In genomic region chr16:27366687-27367462, GRCh38 we compare ENCODE assay signal across 9 cellular contexts. TPM values are rescaled to one million over a fixed set of nuclear protein-coding genes. Genes with fewer than 3 reads are reported as not detected.
A peak's percentile ranks its signal among the peaks of the same experiment; 100 is the strongest.
DNase-seq lines count a peak whose midpoint lies in the region; ATAC-seq, FAIRE-seq and TF ChIP-seq lines count a peak whose summit lies in the region.
"Had no signal": no experiment of that assay in that cellular context is flagged by ENCODE, and none has a peak within 500 bp of the region (broad histone marks: within the 10 kb centered on the region; RNA-seq: fewer than 3 reads in every experiment).

No MANE protein-coding gene starts in this region.

- peak; percentile 16 for ATAC-seq in GM19372 (IDR thresholded peaks at IDR 0.05; ENCODE audit: low read depth, unreplicated experiment)
- ATAC-seq in HG03196 (IDR thresholded peaks at IDR 0.05; ENCODE audit: unreplicated experiment), result peak; percentile 17

- peaks cover 0 to 25% of the 10 kb centered on the region in 2 donors for H3K36me3 ChIP-seq in adrenal gland (replicated peaks in 1 of 2)
- peaks cover 6 to 12% (median 9%) of the 10 kb centered on the region in 3 donors for H3K36me3 ChIP-seq in skeletal muscle tissue (ENCODE audit: control insufficient read depth in 3 of 3, insufficient read depth in 3 of 3, low read length in 3 of 3)
- H3K36me3 ChIP-seq in small intestine (ENCODE audit: control insufficient read depth in 2 of 2, insufficient read depth in 2 of 2, low read length in 2 of 2), result peaks cover 0 to 2% of the 10 kb centered on the region in 2 donors
- H3K36me3 ChIP-seq: cardiac muscle cell had no signal

- no peaks in the 10 kb centered on the region for H3K27me3 ChIP-seq in adrenal gland
- peaks cover 0 to 3% (median 0%) of the 10 kb centered on the region in 3 donors for H3K27me3 ChIP-seq in skeletal muscle tissue (ENCODE audit: control insufficient read depth in 3 of 3, insufficient read depth in 3 of 3, low read length in 3 of 3)
- H3K27me3 ChIP-seq in small intestine (ENCODE audit: control insufficient read depth in 2 of 2, insufficient read depth in 2 of 2, low read length in 2 of 2), result no peaks in the 10 kb centered on the region
- H3K27me3 ChIP-seq: cardiac muscle cell had no signal

- H3K9me3 ChIP-seq in adrenal gland (replicated peaks in 1 of 3), result no peaks in the 10 kb centered on the region
- no peaks in the 10 kb centered on the region for H3K9me3 ChIP-seq in skeletal muscle tissue (ENCODE audit: control insufficient read depth in 3 of 3, low read length in 3 of 3)
- no peaks in the 10 kb centered on the region for H3K9me3 ChIP-seq in small intestine (ENCODE audit: control insufficient read depth, low read depth)

- no peak for TF ChIP-seq POLR2A in adrenal gland (IDR thresholded peaks at IDR 0.05)

- H3K4me1 ChIP-seq in adrenal gland (replicated peaks in 1 of 2) (peaks cover 0 to 12% of the 10 kb centered on the region in 2 donors), skeletal muscle tissue (ENCODE audit: control insufficient read depth in 3 of 3, insufficient read depth in 3 of 3, low read length in 3 of 3) (peaks cover 5 to 7% (median 6%) of the 10 kb centered on the region in 3 donors), small intestine (ENCODE audit: control insufficient read depth in 2 of 2, insufficient read depth in 1 of 2, low read depth in 1 of 2, low read length in 1 of 2) (peaks cover 0 to 7% of the 10 kb centered on the region in 2 donors)

- FAIRE-seq in frontal cortex (lab: Jason Lieb, UNC), result no peak
- FAIRE-seq in small intestine (lab: Jason Lieb, UNC), result no peak

- H3K9ac ChIP-seq in skeletal muscle tissue (ENCODE audit: low read depth in 1 of 3, low read length in 3 of 3), result no peak overlapping the region

- intact Hi-C loops in adrenal gland (cut with DNase I), result loop anchor here in 1 of 2 donors (5.0 kb wide), 1 partner anchor 130 kb away; no protein-coding TSS in a partner anchor

- H3K27ac ChIP-seq in adrenal gland (peak overlapping the region in 3 of 5 donors; percentile 10 to 61 (median 61)), skeletal muscle tissue (ENCODE audit: low read depth, low read length) (peak overlapping the region; percentile 25), small intestine (ENCODE audit: low read depth in 1 of 2, low read length in 1 of 2) (peak overlapping the region in 1 of 2 donors; percentile 50)
- H3K27ac ChIP-seq: cardiac muscle cell had no signal

- 64 to 75% (median 68%) methylated on average over 14 of the region's 14 CpGs for WGBS in adrenal gland, 4 donors
- WGBS in small intestine, 3 donors, result 61 to 77% (median 69%) methylated on average over 14 of the region's 14 CpGs

- TF ChIP-seq CTCF in adrenal gland (IDR thresholded peaks at IDR 0.05), result no peak

- DNase-seq in adrenal gland (no peak), frontal cortex (ENCODE audit: low spot score in 2 of 2) (no peak), NK-92 (lab: John Stamatoyannopoulos, UW; ENCODE audit: unreplicated experiment) (no peak), globus pallidus (ENCODE audit: low spot score) (no peak), small intestine (no peak)

- H3K4me3 ChIP-seq in adrenal gland (no peak overlapping the region), skeletal muscle tissue (ENCODE audit: low read length in 3 of 3) (no peak overlapping the region), small intestine (ENCODE audit: low read depth in 1 of 2, low read length in 2 of 2) (no peak overlapping the region)
- H3K4me3 ChIP-seq: cardiac muscle cell had no signal

RNA-seq across cellular contexts. Expression of gene IL21R, which starts 35.1 kb away (rescaled TPM):
- 1 to 10 TPM in 1 of 8 donors, under 1 TPM in 6, not detected in 1; 0.14 to 2.6 (median 0.46) TPM for total RNA-seq in adrenal gland
- polyA plus RNA-seq in adrenal gland, result under 1 TPM; 0.08 to 0.55 (median 0.17) TPM
- total RNA-seq in skeletal muscle tissue, result 0.52 TPM
- total RNA-seq in frontal cortex, result 0.41 TPM
- polyA plus RNA-seq in small intestine, result under 1 TPM; under 0.01 to 0.85 (median 0.22) TPM
- total RNA-seq: cardiac muscle cell had no signal
- polyA plus RNA-seq: cardiac muscle cell had no signal

RNA-seq across cellular contexts. Expression of gene IL4R, which starts 53.1 kb away (rescaled TPM):
- total RNA-seq in adrenal gland (100 to 1,000 TPM in 3 of 8 donors, 10 to 100 TPM in 5; 32.4 to 142 (median 62.8) TPM), skeletal muscle tissue (7.8 TPM), frontal cortex (1.6 TPM)
- polyA plus RNA-seq in adrenal gland (10 to 100 TPM; 25.6 to 46.7 (median 46.6) TPM), small intestine (10 to 100 TPM; 28.1 to 32.7 (median 28.6) TPM)
